Comparison of ENCODE assay signal across 1 cellular context in the genomic region with DNA sequence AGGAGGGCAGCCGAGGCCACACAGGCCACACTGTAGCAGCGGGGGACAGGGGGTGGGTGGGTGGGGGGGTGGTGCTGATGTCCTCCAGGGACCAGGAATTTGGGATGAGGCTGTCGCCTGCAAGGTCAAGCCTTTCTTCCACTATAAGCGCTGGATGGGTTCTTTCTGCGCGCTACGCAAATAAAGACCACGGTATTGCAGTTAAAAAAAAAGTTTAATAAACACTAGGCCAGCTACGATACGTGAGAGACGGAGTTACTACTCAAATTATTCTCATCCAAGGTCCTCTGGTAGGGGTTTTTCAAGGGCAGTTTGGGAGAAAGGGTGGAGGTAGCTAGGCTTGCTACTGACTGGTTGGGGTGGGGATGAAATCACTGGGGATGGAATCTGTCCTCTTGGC.
TF ChIP-seq lines count a peak whose summit lies in the region.

No MANE protein-coding gene starts in this region.

TF ChIP-seq in WTC11, 78 proteins besides CTCF, POLR2A, EP300 and RAD21 (continued from another document):
- TF ChIP-seq, protein P1, sequence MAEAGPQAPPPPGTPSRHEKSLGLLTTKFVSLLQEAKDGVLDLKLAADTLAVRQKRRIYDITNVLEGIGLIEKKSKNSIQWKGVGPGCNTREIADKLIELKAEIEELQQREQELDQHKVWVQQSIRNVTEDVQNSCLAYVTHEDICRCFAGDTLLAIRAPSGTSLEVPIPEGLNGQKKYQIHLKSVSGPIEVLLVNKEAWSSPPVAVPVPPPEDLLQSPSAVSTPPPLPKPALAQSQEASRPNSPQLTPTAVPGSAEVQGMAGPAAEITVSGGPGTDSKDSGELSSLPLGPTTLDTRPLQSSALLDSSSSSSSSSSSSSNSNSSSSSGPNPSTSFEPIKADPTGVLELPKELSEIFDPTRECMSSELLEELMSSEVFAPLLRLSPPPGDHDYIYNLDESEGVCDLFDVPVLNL (CRISPR knock-in tag; IDR thresholded peaks at IDR 0.05; ENCODE audit: borderline replicate concordance, low read depth) = no peak
- TF ChIP-seq FOXJ3 (CRISPR knock-in tag; IDR thresholded peaks at IDR 0.05; ENCODE audit: borderline replicate concordance) = no peak
